ENCODE assay signal across 29 cellular contexts in the genomic region with DNA sequence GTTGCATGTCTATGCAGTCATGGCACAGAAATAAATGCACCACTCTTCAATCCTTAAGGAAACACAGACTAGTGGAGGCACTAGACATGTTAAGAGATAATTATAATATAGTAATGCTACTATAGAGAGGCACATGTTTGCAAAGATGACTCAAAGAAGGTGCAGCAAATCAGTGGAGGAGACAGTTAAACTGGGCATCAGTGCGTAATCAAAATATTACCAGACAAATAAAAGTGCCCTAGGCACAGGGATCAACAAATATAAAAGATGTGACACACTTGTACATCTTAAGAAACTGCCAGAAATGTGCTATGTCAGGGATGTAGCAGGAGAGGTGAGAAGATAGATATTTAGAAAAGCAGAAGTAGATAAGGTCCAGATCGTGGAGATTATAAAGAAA.
"Had no signal": no experiment of that assay in that cellular context is flagged by ENCODE, and none has a peak within 500 bp of the region (broad histone marks: within the 10 kb centered on the region; RNA-seq: fewer than 3 reads in every experiment).

No MANE protein-coding gene starts in this region.

- DNase-seq: activated B cell treated with CpG ODN at 0.5 μM for 24 hours; activated CD4-positive, alpha-beta memory T cell treated with anti-CD3 and anti-CD28 coated beads for 36 hours; activated CD4-positive, alpha-beta T cell treated with anti-CD3 and anti-CD28 coated beads for 4 hours; activated CD4-positive, alpha-beta T cell treated with anti-CD3 and anti-CD28 coated beads, Interleukin-2, amount 10 ng/mL, durations not matched to agents 24 days and 14 days; activated CD4-positive, alpha-beta T cell treated with anti-CD3 and anti-CD28 coated beads, Interleukin-2, amount 50 U/mL, for 1 hour; activated CD4-positive, alpha-beta T cell treated with anti-CD3 and anti-CD28 coated beads, Interleukin-2, amount 50 U/mL, for 4 hours; activated CD4-positive, CD25-positive, alpha-beta regulatory T cell treated with anti-CD3 and anti-CD28 coated beads, Interleukin-2, amount 50 U/mL, for 72 hours; activated CD8-positive, alpha-beta memory T cell treated with anti-CD3 and anti-CD28 coated beads, Interleukin-2, amount 50 U/mL, for 4 hours; activated CD8-positive, alpha-beta T cell treated with anti-CD3 and anti-CD28 coated beads for 36 hours; activated effector memory CD4-positive, alpha-beta T cell treated with Interleukin-2 at 50 U/mL for 16 hours; activated gamma-delta T cell; activated naive CD4-positive, alpha-beta T cell treated with anti-CD3 and anti-CD28 coated beads, Interleukin-2, amount 10 ng/mL, durations not matched to agents 7 days and 5 days; activated naive CD4-positive, alpha-beta T cell treated with Interleukin-2 at 50 U/mL for 16 hours; activated naive CD8-positive, alpha-beta T cell treated with anti-CD3 and anti-CD28 coated beads, Interleukin-2, amount 10 ng/mL, durations not matched to agents 7 days and 5 days; activated naive CD8-positive, alpha-beta T cell treated with anti-CD3 and anti-CD28 coated beads, Interleukin-2, amount 50 U/mL, for 24 hours; activated T-cell treated with anti-CD3 and anti-CD28 coated beads for 4 hours; activated T-cell treated with anti-CD3 and anti-CD28 coated beads, Interleukin-2, amount 50 U/mL, for 24 hours; activated T-cell treated with anti-CD3 and anti-CD28 coated beads, Interleukin-2, amount 50 U/mL, for 48 hours; amygdala; anterior cingulate cortex; caudate nucleus; T-helper 1 cell; T-helper 2 cell; T-helper 9 cell had no signal

- FAIRE-seq: bronchial epithelial cell, TTC549 had no signal

- H3K27me3 ChIP-seq: ascending aorta, cardiac muscle cell had no signal

- ATAC-seq: activated CD8-positive, alpha-beta T cell treated with anti-CD3 and anti-CD28 coated beads for 36 hours; activated naive CD8-positive, alpha-beta T cell treated with anti-CD3 and anti-CD28 coated beads, Interleukin-2, amount 50 U/mL, for 24 hours had no signal

- H3K4me1 ChIP-seq: ascending aorta had no signal

- H3K27ac ChIP-seq: ascending aorta, cardiac muscle cell, VCaP had no signal

- H3K36me3 ChIP-seq: ascending aorta, cardiac muscle cell had no signal

- H3K4me3 ChIP-seq: ascending aorta, cardiac muscle cell had no signal

- H3K9me3 ChIP-seq: ascending aorta had no signal
